In the genomic region with DNA sequence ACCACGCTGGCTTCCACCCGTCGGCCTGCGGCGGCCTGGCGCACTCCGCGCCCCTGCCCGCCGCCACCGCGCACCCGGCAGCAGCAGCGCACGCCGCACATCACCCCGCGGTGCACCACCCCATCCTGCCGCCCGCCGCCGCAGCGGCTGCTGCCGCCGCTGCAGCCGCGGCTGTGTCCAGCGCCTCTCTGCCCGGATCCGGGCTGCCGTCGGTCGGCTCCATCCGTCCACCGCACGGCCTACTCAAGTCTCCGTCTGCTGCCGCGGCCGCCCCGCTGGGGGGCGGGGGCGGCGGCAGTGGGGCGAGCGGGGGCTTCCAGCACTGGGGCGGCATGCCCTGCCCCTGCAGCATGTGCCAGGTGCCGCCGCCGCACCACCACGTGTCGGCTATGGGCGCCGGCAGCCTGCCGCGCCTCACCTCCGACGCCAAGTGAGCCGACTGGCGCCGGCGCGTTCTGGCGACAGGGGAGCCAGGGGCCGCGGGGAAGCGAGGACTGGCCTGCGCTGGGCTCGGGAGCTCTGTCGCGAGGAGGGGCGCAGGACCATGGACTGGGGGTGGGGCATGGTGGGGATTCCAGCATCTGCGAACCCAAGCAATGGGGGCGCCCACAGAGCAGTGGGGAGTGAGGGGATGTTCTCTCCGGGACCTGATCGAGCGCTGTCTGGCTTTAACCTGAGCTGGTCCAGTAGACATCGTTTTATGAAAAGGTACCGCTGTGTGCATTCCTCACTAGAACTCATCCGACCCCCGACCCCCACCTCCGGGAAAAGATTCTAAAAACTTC, we compare ENCODE assay signal across 20 cellular contexts. TPM values are rescaled to one million over a fixed set of nuclear protein-coding genes. Genes with fewer than 3 reads are reported as not detected.
DNase-seq lines count a peak whose midpoint lies in the region; ATAC-seq and TF ChIP-seq lines count a peak whose summit lies in the region.
"Had no signal": no experiment of that assay in that cellular context is flagged by ENCODE, and none has a peak within 500 bp of the region (broad histone marks: within the 10 kb centered on the region; RNA-seq: fewer than 3 reads in every experiment).

No MANE protein-coding gene starts in this region.

- POLR2A ChIA-PET in activated CD4-positive, alpha-beta T cell treated with anti-CD3 and anti-CD28 coated beads, Interleukin-2, amount 10 ng/mL, durations not matched to agents 7 days and 5 days (lab: Charles Lee): no interaction called here

- H3K27ac ChIP-seq in iPS-18a (ENCODE audit: low read length) (no peak overlapping the region), gastrocnemius medialis (no peak overlapping the region)
- H3K27ac ChIP-seq: breast epithelium, left lung had no signal

- CTCF ChIA-PET in activated CD4-positive, alpha-beta T cell treated with anti-CD3 and anti-CD28 coated beads, Interleukin-2, amount 10 ng/mL, durations not matched to agents 7 days and 5 days (lab: Charles Lee): interaction anchor here (1.1 kb wide), 1 partner anchor 35 kb away, joined by 4 read pairs; no protein-coding TSS in a partner anchor

- DNase-seq in activated CD4-positive, alpha-beta T cell treated with anti-CD3 and anti-CD28 coated beads for 48 hours: peak; percentile 37
- no peak for DNase-seq in activated CD4-positive, alpha-beta T cell treated with anti-CD3 and anti-CD28 coated beads, Interleukin-2, amount 10 ng/mL, durations not matched to agents 7 days and 5 days
- DNase-seq in T-helper 17 cell (no peak), gastrocnemius medialis (no peak), type B pancreatic cell (ENCODE audit: extremely low spot score, unreplicated experiment) (no peak)
- no peak for DNase-seq in stimulated activated naive B cell treated with anti-CD40 and anti-IgM and Interleukin-4, amounts not matched to agents 10 μg/mL and 1 μg/mL and 100 μg/mL, for 72 hours
- DNase-seq: activated CD4-positive, CD25-positive, alpha-beta regulatory T cell treated with anti-CD3 and anti-CD28 coated beads, Interleukin-2, amount 50 U/mL, for 72 hours; HCEC 1CT; Karpas-422; NCI-H146; NCI-H446; SHP77 treated with DMSO at 0.1 percent for 48 hours; stimulated activated naive CD4-positive, alpha-beta T cell treated with Interleukin-2 at 50 U/mL for 16 hours had no signal

- H3K36me3 Mint-ChIP-seq in activated CD4-positive, alpha-beta T cell treated with anti-CD3 and anti-CD28 coated beads, Interleukin-2, amount 10 ng/mL, durations not matched to agents 7 days and 5 days (ENCODE audit: low read depth): peaks cover 8% of the 10 kb centered on the region
- H3K36me3 Mint-ChIP-seq in T-helper 17 cell (ENCODE audit: low read depth): peaks cover 2% of the 10 kb centered on the region
- peaks cover 5 to 8% of the 10 kb centered on the region in 2 donors for H3K36me3 Mint-ChIP-seq in stimulated activated naive B cell treated with anti-CD40 and anti-IgM and Interleukin-4, amounts not matched to agents 10 μg/mL and 1 μg/mL and 100 μg/mL, for 72 hours
- H3K36me3 Mint-ChIP-seq in type B pancreatic cell: no peaks in the 10 kb centered on the region
- H3K36me3 Mint-ChIP-seq: activated naive CD8-positive, alpha-beta T cell; CD4-positive, alpha-beta memory T cell had no signal

- H3K9ac ChIP-seq in iPS-18a (ENCODE audit: low read length): no peak overlapping the region

- TF ChIP-seq CTCF in gastrocnemius medialis (IDR thresholded peaks at IDR 0.05 in 4 of 5, conservative IDR thresholded peaks at IDR 0.05 in 1 of 5) (no peak), type B pancreatic cell (conservative IDR thresholded peaks at IDR 0.05) (no peak)

- no peak overlapping the region for H3K27ac Mint-ChIP-seq in activated CD4-positive, alpha-beta T cell treated with anti-CD3 and anti-CD28 coated beads, Interleukin-2, amount 10 ng/mL, durations not matched to agents 7 days and 5 days
- H3K27ac Mint-ChIP-seq in T-helper 17 cell: no peak overlapping the region
- H3K27ac Mint-ChIP-seq in stimulated activated naive B cell treated with anti-CD40 and anti-IgM and Interleukin-4, amounts not matched to agents 10 μg/mL and 1 μg/mL and 100 μg/mL, for 72 hours: peak overlapping the region; percentile 73
- no peak overlapping the region for H3K27ac Mint-ChIP-seq in type B pancreatic cell

- no peak overlapping the region for H3K4me3 Mint-ChIP-seq in activated CD4-positive, alpha-beta T cell treated with anti-CD3 and anti-CD28 coated beads, Interleukin-2, amount 10 ng/mL, durations not matched to agents 7 days and 5 days
- H3K4me3 Mint-ChIP-seq in T-helper 17 cell (peak overlapping the region; percentile 69), type B pancreatic cell (no peak overlapping the region)
- H3K4me3 Mint-ChIP-seq in stimulated activated naive B cell treated with anti-CD40 and anti-IgM and Interleukin-4, amounts not matched to agents 10 μg/mL and 1 μg/mL and 100 μg/mL, for 72 hours: no peak overlapping the region

- H3K4me1 ChIP-seq in iPS-18a (ENCODE audit: control insufficient read depth, low read depth, low read length) (peaks cover 14% of the 10 kb centered on the region), gastrocnemius medialis (peaks cover 14 to 15% of the 10 kb centered on the region in 2 donors)

- H3K4me3 ChIP-seq in iPS-18a (ENCODE audit: low read length): peak overlapping the region; percentile 18
- H3K4me3 ChIP-seq in gastrocnemius medialis: no peak overlapping the region

- intact Hi-C loops in gastrocnemius medialis (cut with DNase I; ENCODE audit: low total_unique reads): no loop called here

- no peak for TF ChIP-seq POLR2A in gastrocnemius medialis (IDR thresholded peaks at IDR 0.05)

- H3K36me3 ChIP-seq in iPS-18a (ENCODE audit: control insufficient read depth, low read depth, low read length) (no peaks in the 10 kb centered on the region), gastrocnemius medialis (no peaks in the 10 kb centered on the region)
- H3K36me3 ChIP-seq: breast epithelium, left lung had no signal

- H3K27me3 Mint-ChIP-seq in activated CD4-positive, alpha-beta T cell treated with anti-CD3 and anti-CD28 coated beads, Interleukin-2, amount 10 ng/mL, durations not matched to agents 7 days and 5 days: peaks cover 86% of the 10 kb centered on the region
- H3K27me3 Mint-ChIP-seq in T-helper 17 cell (peaks cover 87% of the 10 kb centered on the region), type B pancreatic cell (peaks cover 91% of the 10 kb centered on the region)
- peaks cover 71 to 87% of the 10 kb centered on the region in 2 donors for H3K27me3 Mint-ChIP-seq in stimulated activated naive B cell treated with anti-CD40 and anti-IgM and Interleukin-4, amounts not matched to agents 10 μg/mL and 1 μg/mL and 100 μg/mL, for 72 hours

- in situ Hi-C loops in gastrocnemius medialis (cut with MboI; ENCODE audit: low sequenced_read_pairs in 4 of 4): no loop called here

- H3K4me1 Mint-ChIP-seq in activated CD4-positive, alpha-beta T cell treated with anti-CD3 and anti-CD28 coated beads, Interleukin-2, amount 10 ng/mL, durations not matched to agents 7 days and 5 days: peaks cover 28% of the 10 kb centered on the region
- H3K4me1 Mint-ChIP-seq in T-helper 17 cell (peaks cover 35% of the 10 kb centered on the region), type B pancreatic cell (ENCODE audit: unreplicated experiment) (peaks cover 6% of the 10 kb centered on the region)
- peaks cover 27 to 50% of the 10 kb centered on the region in 2 donors for H3K4me1 Mint-ChIP-seq in stimulated activated naive B cell treated with anti-CD40 and anti-IgM and Interleukin-4, amounts not matched to agents 10 μg/mL and 1 μg/mL and 100 μg/mL, for 72 hours

- ATAC-seq in T-helper 17 cell (no peak), gastrocnemius medialis (no peak), HG03469 (IDR thresholded peaks at IDR 0.05; ENCODE audit: unreplicated experiment) (no peak)
- ATAC-seq in stimulated activated naive B cell treated with anti-CD40 and anti-IgM and Interleukin-4, amounts not matched to agents 10 μg/mL and 1 μg/mL and 100 μg/mL, for 72 hours (replicated peaks): no peak
- ATAC-seq: left lung had no signal

- peaks cover 100% of the 10 kb centered on the region for H3K27me3 ChIP-seq in iPS-18a (ENCODE audit: control insufficient read depth, insufficient read depth, low read length)
- H3K27me3 ChIP-seq in gastrocnemius medialis: peaks cover 81 to 93% (median 81%) of the 10 kb centered on the region in 3 donors

- H3K9me3 Mint-ChIP-seq in activated CD4-positive, alpha-beta T cell treated with anti-CD3 and anti-CD28 coated beads, Interleukin-2, amount 10 ng/mL, durations not matched to agents 7 days and 5 days: no peaks in the 10 kb centered on the region
- H3K9me3 Mint-ChIP-seq in stimulated activated naive B cell treated with anti-CD40 and anti-IgM and Interleukin-4, amounts not matched to agents 10 μg/mL and 1 μg/mL and 100 μg/mL, for 72 hours: peaks cover 0 to 3% of the 10 kb centered on the region in 2 donors
- no peaks in the 10 kb centered on the region for H3K9me3 Mint-ChIP-seq in type B pancreatic cell

- H3K9me3 ChIP-seq in T-helper 17 cell (ENCODE audit: control insufficient read depth, low read length, poor library complexity, severe bottlenecking): no peaks in the 10 kb centered on the region
- no peaks in the 10 kb centered on the region for H3K9me3 ChIP-seq in iPS-18a (ENCODE audit: control insufficient read depth, low read depth, low read length)
- H3K9me3 ChIP-seq in gastrocnemius medialis: no peaks in the 10 kb centered on the region
- H3K9me3 ChIP-seq: breast epithelium, left lung had no signal

RNA-seq across cellular contexts. Expression of a gene that starts 1.9 kb away (rescaled TPM):
- not detected for total RNA-seq in activated CD4-positive, alpha-beta T cell treated with anti-CD3 and anti-CD28 coated beads, Interleukin-2, amount 10 ng/mL, durations not matched to agents 7 days and 5 days
- total RNA-seq in T-helper 17 cell (not detected), gastrocnemius medialis (under 1 TPM in 1 of 4 donors, not detected in 3; 0.10 TPM), type B pancreatic cell (ENCODE audit: low replicate concordance) (1.4 TPM in 1 of 2 replicates, not detected in the other)
- total RNA-seq: breast epithelium; CD4-positive, alpha-beta memory T cell; urinary bladder had no signal

RNA-seq across cellular contexts. Expression of a gene that starts 42.3 kb away (rescaled TPM):
- total RNA-seq in activated CD4-positive, alpha-beta T cell treated with anti-CD3 and anti-CD28 coated beads, Interleukin-2, amount 10 ng/mL, durations not matched to agents 7 days and 5 days: not detected
- total RNA-seq in T-helper 17 cell (under 1 TPM in 1 of 2 donors, not detected in 1; 0.50 TPM), gastrocnemius medialis (1 to 10 TPM in 2 of 4 donors, not detected in 2; 1.4 TPM), type B pancreatic cell (ENCODE audit: low replicate concordance) (2.0 and 2.8 TPM in 2 replicates)
- total RNA-seq: breast epithelium; CD4-positive, alpha-beta memory T cell; urinary bladder had no signal
